ENCODE assay signal across 1 cellular context in the genomic region with DNA sequence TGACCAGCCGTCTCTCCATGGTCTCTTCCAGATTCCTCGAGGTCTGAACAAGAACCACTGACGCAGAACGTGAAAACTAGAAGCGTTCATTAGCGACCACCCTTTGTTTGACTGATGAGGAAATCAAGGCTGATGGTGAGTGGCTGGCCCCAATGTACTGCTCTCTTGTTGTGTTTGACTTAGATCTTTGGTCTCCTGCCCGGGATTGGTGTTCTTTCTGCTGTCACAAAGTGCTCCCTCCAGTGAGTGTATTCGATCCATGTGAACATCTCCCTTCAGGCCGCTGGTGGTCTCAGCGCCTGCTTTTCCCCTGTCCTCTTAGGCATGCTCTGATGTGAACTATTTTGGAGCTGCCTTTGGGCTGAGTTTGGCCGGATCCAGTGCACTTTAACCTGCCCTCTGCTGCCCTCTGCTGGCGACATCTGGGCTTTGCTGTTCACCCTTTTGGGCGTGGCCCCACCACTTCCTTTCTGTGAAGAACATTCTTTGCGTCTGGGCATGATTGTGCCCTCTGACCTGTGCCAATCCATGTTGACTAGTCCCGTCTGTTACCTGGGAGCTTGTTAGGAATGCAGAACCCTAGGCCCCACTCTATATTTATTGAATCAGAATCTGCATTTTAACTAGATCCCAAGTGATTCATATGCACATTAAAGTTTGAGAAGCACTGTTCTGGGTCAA.
TF ChIP-seq lines count a peak whose summit lies in the region.

No MANE protein-coding gene starts in this region.

TF ChIP-seq in HepG2, 621 proteins besides CTCF, POLR2A, EP300 and RAD21 (continued from another document and continues in another):
- TF ChIP-seq, protein P1, sequence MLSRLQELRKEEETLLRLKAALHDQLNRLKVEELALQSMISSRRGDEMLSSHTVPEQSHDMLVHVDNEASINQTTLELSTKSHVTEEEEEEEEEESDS (CRISPR knock-in tag; IDR thresholded peaks at IDR 0.05; ENCODE audit: borderline replicate concordance) = no peak
- TF ChIP-seq ZNF614 (CRISPR knock-in tag; IDR thresholded peaks at IDR 0.05; ENCODE audit: borderline replicate concordance) = peak; percentile 92
- TF ChIP-seq ZFP36L2 (CRISPR knock-in tag; IDR thresholded peaks at IDR 0.05) = 0 out of 2 replicates have a peak, but pooled peaks have one; percentile 81
- TF ChIP-seq, protein P2, sequence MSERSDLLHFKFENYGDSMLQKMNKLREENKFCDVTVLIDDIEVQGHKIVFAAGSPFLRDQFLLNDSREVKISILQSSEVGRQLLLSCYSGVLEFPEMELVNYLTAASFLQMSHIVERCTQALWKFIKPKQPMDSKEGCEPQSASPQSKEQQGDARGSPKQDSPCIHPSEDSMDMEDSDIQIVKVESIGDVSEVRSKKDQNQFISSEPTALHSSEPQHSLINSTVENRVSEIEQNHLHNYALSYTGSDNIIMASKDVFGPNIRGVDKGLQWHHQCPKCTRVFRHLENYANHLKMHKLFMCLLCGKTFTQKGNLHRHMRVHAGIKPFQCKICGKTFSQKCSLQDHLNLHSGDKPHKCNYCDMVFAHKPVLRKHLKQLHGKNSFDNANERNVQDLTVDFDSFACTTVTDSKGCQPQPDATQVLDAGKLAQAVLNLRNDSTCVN (CRISPR knock-in tag; IDR thresholded peaks at IDR 0.05; ENCODE audit: borderline replicate concordance) = peak; percentile 86
- no peak for TF ChIP-seq FOXK2 (IDR thresholded peaks at IDR 0.05)
- TF ChIP-seq, protein P3, sequence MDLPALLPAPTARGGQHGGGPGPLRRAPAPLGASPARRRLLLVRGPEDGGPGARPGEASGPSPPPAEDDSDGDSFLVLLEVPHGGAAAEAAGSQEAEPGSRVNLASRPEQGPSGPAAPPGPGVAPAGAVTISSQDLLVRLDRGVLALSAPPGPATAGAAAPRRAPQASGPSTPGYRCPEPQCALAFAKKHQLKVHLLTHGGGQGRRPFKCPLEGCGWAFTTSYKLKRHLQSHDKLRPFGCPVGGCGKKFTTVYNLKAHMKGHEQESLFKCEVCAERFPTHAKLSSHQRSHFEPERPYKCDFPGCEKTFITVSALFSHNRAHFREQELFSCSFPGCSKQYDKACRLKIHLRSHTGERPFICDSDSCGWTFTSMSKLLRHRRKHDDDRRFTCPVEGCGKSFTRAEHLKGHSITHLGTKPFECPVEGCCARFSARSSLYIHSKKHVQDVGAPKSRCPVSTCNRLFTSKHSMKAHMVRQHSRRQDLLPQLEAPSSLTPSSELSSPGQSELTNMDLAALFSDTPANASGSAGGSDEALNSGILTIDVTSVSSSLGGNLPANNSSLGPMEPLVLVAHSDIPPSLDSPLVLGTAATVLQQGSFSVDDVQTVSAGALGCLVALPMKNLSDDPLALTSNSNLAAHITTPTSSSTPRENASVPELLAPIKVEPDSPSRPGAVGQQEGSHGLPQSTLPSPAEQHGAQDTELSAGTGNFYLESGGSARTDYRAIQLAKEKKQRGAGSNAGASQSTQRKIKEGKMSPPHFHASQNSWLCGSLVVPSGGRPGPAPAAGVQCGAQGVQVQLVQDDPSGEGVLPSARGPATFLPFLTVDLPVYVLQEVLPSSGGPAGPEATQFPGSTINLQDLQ (CRISPR knock-in tag; IDR thresholded peaks at IDR 0.05) = no peak
- TF ChIP-seq ZNF337 (CRISPR knock-in tag; IDR thresholded peaks at IDR 0.05; ENCODE audit: borderline replicate concordance, low read depth) = 0 out of 2 replicates have a peak, but pooled peaks have one; percentile 56
- TF ChIP-seq, protein P4, sequence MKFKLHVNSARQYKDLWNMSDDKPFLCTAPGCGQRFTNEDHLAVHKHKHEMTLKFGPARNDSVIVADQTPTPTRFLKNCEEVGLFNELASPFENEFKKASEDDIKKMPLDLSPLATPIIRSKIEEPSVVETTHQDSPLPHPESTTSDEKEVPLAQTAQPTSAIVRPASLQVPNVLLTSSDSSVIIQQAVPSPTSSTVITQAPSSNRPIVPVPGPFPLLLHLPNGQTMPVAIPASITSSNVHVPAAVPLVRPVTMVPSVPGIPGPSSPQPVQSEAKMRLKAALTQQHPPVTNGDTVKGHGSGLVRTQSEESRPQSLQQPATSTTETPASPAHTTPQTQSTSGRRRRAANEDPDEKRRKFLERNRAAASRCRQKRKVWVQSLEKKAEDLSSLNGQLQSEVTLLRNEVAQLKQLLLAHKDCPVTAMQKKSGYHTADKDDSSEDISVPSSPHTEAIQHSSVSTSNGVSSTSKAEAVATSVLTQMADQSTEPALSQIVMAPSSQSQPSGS (CRISPR knock-in tag; IDR thresholded peaks at IDR 0.05) = peak; percentile 89
- TF ChIP-seq, protein P5, sequence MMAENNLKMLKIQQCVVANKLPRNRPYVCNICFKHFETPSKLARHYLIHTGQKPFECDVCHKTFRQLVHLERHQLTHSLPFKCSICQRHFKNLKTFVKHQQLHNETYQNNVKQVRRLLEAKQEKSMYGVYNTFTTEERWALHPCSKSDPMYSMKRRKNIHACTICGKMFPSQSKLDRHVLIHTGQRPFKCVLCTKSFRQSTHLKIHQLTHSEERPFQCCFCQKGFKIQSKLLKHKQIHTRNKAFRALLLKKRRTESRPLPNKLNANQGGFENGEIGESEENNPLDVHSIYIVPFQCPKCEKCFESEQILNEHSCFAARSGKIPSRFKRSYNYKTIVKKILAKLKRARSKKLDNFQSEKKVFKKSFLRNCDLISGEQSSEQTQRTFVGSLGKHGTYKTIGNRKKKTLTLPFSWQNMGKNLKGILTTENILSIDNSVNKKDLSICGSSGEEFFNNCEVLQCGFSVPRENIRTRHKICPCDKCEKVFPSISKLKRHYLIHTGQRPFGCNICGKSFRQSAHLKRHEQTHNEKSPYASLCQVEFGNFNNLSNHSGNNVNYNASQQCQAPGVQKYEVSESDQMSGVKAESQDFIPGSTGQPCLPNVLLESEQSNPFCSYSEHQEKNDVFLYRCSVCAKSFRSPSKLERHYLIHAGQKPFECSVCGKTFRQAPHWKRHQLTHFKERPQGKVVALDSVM (CRISPR knock-in tag; IDR thresholded peaks at IDR 0.05) = no peak
- TF ChIP-seq, protein P6, sequence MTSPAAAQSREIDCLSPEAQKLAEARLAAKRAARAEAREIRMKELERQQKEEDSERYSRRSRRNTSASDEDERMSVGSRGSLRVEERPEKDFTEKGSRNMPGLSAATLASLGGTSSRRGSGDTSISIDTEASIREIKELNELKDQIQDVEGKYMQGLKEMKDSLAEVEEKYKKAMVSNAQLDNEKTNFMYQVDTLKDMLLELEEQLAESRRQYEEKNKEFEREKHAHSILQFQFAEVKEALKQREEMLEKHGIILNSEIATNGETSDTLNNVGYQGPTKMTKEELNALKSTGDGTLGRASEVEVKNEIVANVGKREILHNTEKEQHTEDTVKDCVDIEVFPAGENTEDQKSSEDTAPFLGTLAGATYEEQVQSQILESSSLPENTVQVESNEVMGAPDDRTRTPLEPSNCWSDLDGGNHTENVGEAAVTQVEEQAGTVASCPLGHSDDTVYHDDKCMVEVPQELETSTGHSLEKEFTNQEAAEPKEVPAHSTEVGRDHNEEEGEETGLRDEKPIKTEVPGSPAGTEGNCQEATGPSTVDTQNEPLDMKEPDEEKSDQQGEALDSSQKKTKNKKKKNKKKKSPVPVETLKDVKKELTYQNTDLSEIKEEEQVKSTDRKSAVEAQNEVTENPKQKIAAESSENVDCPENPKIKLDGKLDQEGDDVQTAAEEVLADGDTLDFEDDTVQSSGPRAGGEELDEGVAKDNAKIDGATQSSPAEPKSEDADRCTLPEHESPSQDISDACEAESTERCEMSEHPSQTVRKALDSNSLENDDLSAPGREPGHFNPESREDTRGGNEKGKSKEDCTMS (CRISPR knock-in tag; conservative IDR thresholded peaks at IDR 0.05) = no peak
- TF ChIP-seq ZNF160 (CRISPR knock-in tag; IDR thresholded peaks at IDR 0.05) = no peak; the same call in 1 of the 2 replicates
- TF ChIP-seq ZNF850 (CRISPR knock-in tag; conservative IDR thresholded peaks at IDR 0.05) = no peak
- TF ChIP-seq ZNF274 (CRISPR knock-in tag; IDR thresholded peaks at IDR 0.05) = peak; percentile 87; the same call in 1 of the 2 replicates
- TF ChIP-seq ATAD3A (CRISPR knock-in tag; IDR thresholded peaks at IDR 0.05) = no peak
- peak; percentile 64; the same call in 1 of the 2 replicates for TF ChIP-seq KDM1A (CRISPR knock-in tag; IDR thresholded peaks at IDR 0.05)
- no peak for TF ChIP-seq ZNF24 (IDR thresholded peaks at IDR 0.05)
- TF ChIP-seq ZBTB8A (CRISPR knock-in tag; IDR thresholded peaks at IDR 0.05; ENCODE audit: borderline replicate concordance, low read depth) = no peak
- TF ChIP-seq SRY (CRISPR knock-in tag; IDR thresholded peaks at IDR 0.05) = no peak; the same call in 1 of the 2 replicates
- TF ChIP-seq ZNF431 (CRISPR knock-in tag; IDR thresholded peaks at IDR 0.05; ENCODE audit: borderline replicate concordance, low read depth) = 0 out of 2 replicates have a peak, but pooled peaks have one; percentile 26
- TF ChIP-seq, protein P7, sequence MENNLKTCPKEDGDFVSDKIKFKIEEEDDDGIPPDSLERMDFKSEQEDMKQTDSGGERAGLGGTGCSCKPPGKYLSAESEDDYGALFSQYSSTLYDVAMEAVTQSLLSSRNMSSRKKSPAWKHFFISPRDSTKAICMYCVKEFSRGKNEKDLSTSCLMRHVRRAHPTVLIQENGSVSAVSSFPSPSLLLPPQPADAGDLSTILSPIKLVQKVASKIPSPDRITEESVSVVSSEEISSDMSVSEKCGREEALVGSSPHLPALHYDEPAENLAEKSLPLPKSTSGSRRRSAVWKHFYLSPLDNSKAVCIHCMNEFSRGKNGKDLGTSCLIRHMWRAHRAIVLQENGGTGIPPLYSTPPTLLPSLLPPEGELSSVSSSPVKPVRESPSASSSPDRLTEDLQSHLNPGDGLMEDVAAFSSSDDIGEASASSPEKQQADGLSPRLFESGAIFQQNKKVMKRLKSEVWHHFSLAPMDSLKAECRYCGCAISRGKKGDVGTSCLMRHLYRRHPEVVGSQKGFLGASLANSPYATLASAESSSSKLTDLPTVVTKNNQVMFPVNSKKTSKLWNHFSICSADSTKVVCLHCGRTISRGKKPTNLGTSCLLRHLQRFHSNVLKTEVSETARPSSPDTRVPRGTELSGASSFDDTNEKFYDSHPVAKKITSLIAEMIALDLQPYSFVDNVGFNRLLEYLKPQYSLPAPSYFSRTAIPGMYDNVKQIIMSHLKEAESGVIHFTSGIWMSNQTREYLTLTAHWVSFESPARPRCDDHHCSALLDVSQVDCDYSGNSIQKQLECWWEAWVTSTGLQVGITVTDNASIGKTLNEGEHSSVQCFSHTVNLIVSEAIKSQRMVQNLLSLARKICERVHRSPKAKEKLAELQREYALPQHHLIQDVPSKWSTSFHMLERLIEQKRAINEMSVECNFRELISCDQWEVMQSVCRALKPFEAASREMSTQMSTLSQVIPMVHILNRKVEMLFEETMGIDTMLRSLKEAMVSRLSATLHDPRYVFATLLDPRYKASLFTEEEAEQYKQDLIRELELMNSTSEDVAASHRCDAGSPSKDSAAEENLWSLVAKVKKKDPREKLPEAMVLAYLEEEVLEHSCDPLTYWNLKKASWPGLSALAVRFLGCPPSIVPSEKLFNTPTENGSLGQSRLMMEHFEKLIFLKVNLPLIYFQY (CRISPR knock-in tag; IDR thresholded peaks at IDR 0.05; ENCODE audit: borderline replicate concordance) = peak; percentile 75
- no peak for TF ChIP-seq ZSCAN22 (CRISPR knock-in tag; IDR thresholded peaks at IDR 0.05)
- no peak for TF ChIP-seq SNAPC2 (CRISPR knock-in tag; IDR thresholded peaks at IDR 0.05)
- TF ChIP-seq ZNF780A (CRISPR knock-in tag; IDR thresholded peaks at IDR 0.05) = 0 out of 2 replicates have a peak, but pooled peaks have one; percentile 33
- peak; percentile 63; the same call in 1 of the 2 replicates for TF ChIP-seq ZSCAN25 (CRISPR knock-in tag; IDR thresholded peaks at IDR 0.05)
- TF ChIP-seq FOXM1 (CRISPR knock-in tag; IDR thresholded peaks at IDR 0.05) = no peak
- TF ChIP-seq SMARCC2 (IDR thresholded peaks at IDR 0.05) = no peak
- TF ChIP-seq, protein P8, sequence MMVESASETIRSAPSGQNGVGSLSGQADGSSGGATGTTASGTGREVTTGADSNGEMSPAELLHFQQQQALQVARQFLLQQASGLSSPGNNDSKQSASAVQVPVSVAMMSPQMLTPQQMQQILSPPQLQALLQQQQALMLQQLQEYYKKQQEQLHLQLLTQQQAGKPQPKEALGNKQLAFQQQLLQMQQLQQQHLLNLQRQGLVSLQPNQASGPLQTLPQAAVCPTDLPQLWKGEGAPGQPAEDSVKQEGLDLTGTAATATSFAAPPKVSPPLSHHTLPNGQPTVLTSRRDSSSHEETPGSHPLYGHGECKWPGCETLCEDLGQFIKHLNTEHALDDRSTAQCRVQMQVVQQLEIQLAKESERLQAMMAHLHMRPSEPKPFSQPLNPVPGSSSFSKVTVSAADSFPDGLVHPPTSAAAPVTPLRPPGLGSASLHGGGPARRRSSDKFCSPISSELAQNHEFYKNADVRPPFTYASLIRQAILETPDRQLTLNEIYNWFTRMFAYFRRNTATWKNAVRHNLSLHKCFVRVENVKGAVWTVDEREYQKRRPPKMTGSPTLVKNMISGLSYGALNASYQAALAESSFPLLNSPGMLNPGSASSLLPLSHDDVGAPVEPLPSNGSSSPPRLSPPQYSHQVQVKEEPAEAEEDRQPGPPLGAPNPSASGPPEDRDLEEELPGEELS (CRISPR knock-in tag; IDR thresholded peaks at IDR 0.05) = no peak; the same call in 1 of the 2 replicates
- TF ChIP-seq ZNF460 (CRISPR knock-in tag; IDR thresholded peaks at IDR 0.05; ENCODE audit: borderline replicate concordance) = no peak
- TF ChIP-seq, protein P9, sequence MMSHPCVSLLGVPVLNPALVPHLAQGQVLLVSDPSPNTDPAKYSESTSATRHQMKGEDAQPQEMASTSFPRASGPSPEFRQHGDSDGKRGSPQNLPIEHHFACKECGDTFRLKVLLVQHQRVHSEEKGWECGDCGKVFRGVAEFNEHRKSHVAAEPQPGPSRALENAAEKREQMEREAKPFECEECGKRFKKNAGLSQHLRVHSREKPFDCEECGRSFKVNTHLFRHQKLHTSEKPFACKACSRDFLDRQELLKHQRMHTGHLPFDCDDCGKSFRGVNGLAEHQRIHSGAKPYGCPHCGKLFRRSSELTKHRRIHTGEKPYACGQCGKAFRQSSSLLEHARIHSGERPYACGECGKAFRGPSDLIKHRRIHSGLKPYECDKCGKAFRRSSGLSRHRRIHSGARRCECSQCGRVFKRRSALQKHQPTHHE (CRISPR knock-in tag; IDR thresholded peaks at IDR 0.05; ENCODE audit: borderline replicate concordance) = peak; percentile 49; the same call in 1 of the 2 replicates
- TF ChIP-seq, protein P10, sequence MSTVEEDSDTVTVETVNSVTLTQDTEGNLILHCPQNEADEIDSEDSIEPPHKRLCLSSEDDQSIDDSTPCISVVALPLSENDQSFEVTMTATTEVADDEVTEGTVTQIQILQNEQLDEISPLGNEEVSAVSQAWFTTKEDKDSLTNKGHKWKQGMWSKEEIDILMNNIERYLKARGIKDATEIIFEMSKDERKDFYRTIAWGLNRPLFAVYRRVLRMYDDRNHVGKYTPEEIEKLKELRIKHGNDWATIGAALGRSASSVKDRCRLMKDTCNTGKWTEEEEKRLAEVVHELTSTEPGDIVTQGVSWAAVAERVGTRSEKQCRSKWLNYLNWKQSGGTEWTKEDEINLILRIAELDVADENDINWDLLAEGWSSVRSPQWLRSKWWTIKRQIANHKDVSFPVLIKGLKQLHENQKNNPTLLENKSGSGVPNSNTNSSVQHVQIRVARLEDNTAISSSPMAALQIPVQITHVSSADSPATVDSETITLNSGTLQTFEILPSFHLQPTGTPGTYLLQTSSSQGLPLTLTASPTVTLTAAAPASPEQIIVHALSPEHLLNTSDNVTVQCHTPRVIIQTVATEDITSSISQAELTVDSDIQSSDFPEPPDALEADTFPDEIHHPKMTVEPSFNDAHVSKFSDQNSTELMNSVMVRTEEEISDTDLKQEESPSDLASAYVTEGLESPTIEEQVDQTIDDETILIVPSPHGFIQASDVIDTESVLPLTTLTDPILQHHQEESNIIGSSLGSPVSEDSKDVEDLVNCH (CRISPR knock-in tag; IDR thresholded peaks at IDR 0.05) = no peak
- TF ChIP-seq ZNF615 (CRISPR knock-in tag; IDR thresholded peaks at IDR 0.05; ENCODE audit: borderline replicate concordance) = no peak
- TF ChIP-seq TAF15 (IDR thresholded peaks at IDR 0.05; ENCODE audit: low read depth, low read length, poor library complexity, severe bottlenecking) = no peak
- no peak for TF ChIP-seq XBP1 (CRISPR knock-in tag; IDR thresholded peaks at IDR 0.05)
- no peak for TF ChIP-seq CENPT (CRISPR knock-in tag; IDR thresholded peaks at IDR 0.05; ENCODE audit: low read depth)
- no peak for TF ChIP-seq ZNF562 (CRISPR knock-in tag; IDR thresholded peaks at IDR 0.05; ENCODE audit: borderline replicate concordance)
- peak; percentile 100 for TF ChIP-seq KLF12 (CRISPR knock-in tag; IDR thresholded peaks at IDR 0.05; ENCODE audit: borderline replicate concordance)
